9 cellular contexts compared by ENCODE assay signal in genomic region chr6:117264487-117265424, GRCh38.
A peak's percentile ranks its signal among the peaks of the same experiment; 100 is the strongest.
DNase-seq lines count a peak whose midpoint lies in the region; ATAC-seq, FAIRE-seq and TF ChIP-seq lines count a peak whose summit lies in the region.
"Had no signal": no experiment of that assay in that cellular context is flagged by ENCODE, and none has a peak within 500 bp of the region (broad histone marks: within the 10 kb centered on the region; RNA-seq: fewer than 3 reads in every experiment).

No MANE protein-coding gene starts in this region.

- H3K4me1 Mint-ChIP-seq in activated naive CD8-positive, alpha-beta T cell (ENCODE audit: low read depth), result peaks cover 25% of the 10 kb centered on the region
- peaks cover 9% of the 10 kb centered on the region for H3K4me1 Mint-ChIP-seq in stimulated activated naive CD8-positive, alpha-beta T cell treated with anti-CD3 and anti-CD28 coated beads, Interleukin-15, Interleukin-2, amounts not matched to agents 100 ng/mL and 50 ng/mL, for 24 hours (ENCODE audit: low read depth)

- no peak for FAIRE-seq in H54 (lab: Jason Lieb, UNC)

- ATAC-seq in HG03066 (IDR thresholded peaks at IDR 0.05; ENCODE audit: low read depth, unreplicated experiment) (peak; percentile 47), GM21576 (IDR thresholded peaks at IDR 0.05; ENCODE audit: unreplicated experiment) (no peak)

- H3K36me3 ChIP-seq in iPS-20b (ENCODE audit: insufficient read depth, low read depth, low read length), result no peaks in the 10 kb centered on the region

- H3K9me3 Mint-ChIP-seq in activated naive CD8-positive, alpha-beta T cell (ENCODE audit: low read depth), result no peaks in the 10 kb centered on the region
- peaks cover 3% of the 10 kb centered on the region for H3K9me3 Mint-ChIP-seq in stimulated activated naive CD8-positive, alpha-beta T cell treated with anti-CD3 and anti-CD28 coated beads, Interleukin-15, Interleukin-2, amounts not matched to agents 100 ng/mL and 50 ng/mL, for 24 hours

- no peak overlapping the region for H3K9ac ChIP-seq in iPS-20b (ENCODE audit: low read depth, low read length)

- peak; percentile 56 for DNase-seq in DMS 273 (lab: John Stamatoyannopoulos, UW; ENCODE audit: unreplicated experiment)
- no peak for DNase-seq in DMS 273 treated with DMSO at 0.1 percent for 48 hours (lab: John Stamatoyannopoulos, UW)
- DNase-seq in H54 (ENCODE audit: insufficient read length, low spot score), result no peak

- peaks cover 3% of the 10 kb centered on the region; the same call in 1 of the 2 replicates for H3K4me1 ChIP-seq in iPS-20b (ENCODE audit: insufficient read depth, low read length)

- peaks cover 97% of the 10 kb centered on the region for H3K27me3 ChIP-seq in iPS-20b (ENCODE audit: insufficient read depth, low read length)

- no peaks in the 10 kb centered on the region for H3K36me3 Mint-ChIP-seq in activated naive CD8-positive, alpha-beta T cell
- H3K36me3 Mint-ChIP-seq in stimulated activated naive CD8-positive, alpha-beta T cell treated with anti-CD3 and anti-CD28 coated beads, Interleukin-15, Interleukin-2, amounts not matched to agents 100 ng/mL and 50 ng/mL, for 24 hours (ENCODE audit: low read depth), result no peaks in the 10 kb centered on the region

- H3K27ac ChIP-seq in iPS-20b (ENCODE audit: low read length), result no peak overlapping the region
- H3K27ac ChIP-seq: 22Rv1 had no signal

- TF ChIP-seq POLR2A in H54 (IDR thresholded peaks at IDR 0.05; ENCODE audit: low read depth, low read length), result no peak

- H3K4me3 Mint-ChIP-seq in activated naive CD8-positive, alpha-beta T cell, result peak overlapping the region; percentile 70
- peak overlapping the region; percentile 66 for H3K4me3 Mint-ChIP-seq in stimulated activated naive CD8-positive, alpha-beta T cell treated with anti-CD3 and anti-CD28 coated beads, Interleukin-15, Interleukin-2, amounts not matched to agents 100 ng/mL and 50 ng/mL, for 24 hours

- H3K27me3 Mint-ChIP-seq in activated naive CD8-positive, alpha-beta T cell, result peaks cover 53% of the 10 kb centered on the region
- peaks cover 88% of the 10 kb centered on the region for H3K27me3 Mint-ChIP-seq in stimulated activated naive CD8-positive, alpha-beta T cell treated with anti-CD3 and anti-CD28 coated beads, Interleukin-15, Interleukin-2, amounts not matched to agents 100 ng/mL and 50 ng/mL, for 24 hours

- no peak overlapping the region for H3K27ac Mint-ChIP-seq in activated naive CD8-positive, alpha-beta T cell
- no peak overlapping the region for H3K27ac Mint-ChIP-seq in stimulated activated naive CD8-positive, alpha-beta T cell treated with anti-CD3 and anti-CD28 coated beads, Interleukin-15, Interleukin-2, amounts not matched to agents 100 ng/mL and 50 ng/mL, for 24 hours

- peak overlapping the region; percentile 68 for H3K4me3 ChIP-seq in iPS-20b (ENCODE audit: low read length)

- no peaks in the 10 kb centered on the region; the same call in 1 of the 2 replicates for H3K9me3 ChIP-seq in iPS-20b (ENCODE audit: insufficient read depth, low read depth, low read length)
